ENCODE assay signal across 27 cellular contexts in genomic region chr3:14001136-14001535, GRCh38.
DNase-seq lines count a peak whose midpoint lies in the region; ATAC-seq and TF ChIP-seq lines count a peak whose summit lies in the region.
"Had no signal": no experiment of that assay in that cellular context is flagged by ENCODE, and none has a peak within 500 bp of the region (broad histone marks: within the 10 kb centered on the region; RNA-seq: fewer than 3 reads in every experiment).

No MANE protein-coding gene starts in this region.

- H3K27me3 Mint-ChIP-seq in T-helper 2 cell treated with Interferon-gamma antibody and Interleukin-4, amounts not matched to agents 5 μg/mL and 100 μg/mL, for 36 hours (ENCODE audit: low read depth), result peaks cover 3% of the 10 kb centered on the region
- peaks cover 1% of the 10 kb centered on the region for H3K27me3 Mint-ChIP-seq in endothelial cell (ENCODE audit: unreplicated experiment)

- H3K9me3 ChIP-seq in adipocyte (ENCODE audit: control insufficient read depth, low read length), result no peaks in the 10 kb centered on the region
- H3K9me3 ChIP-seq: ascending aorta, heart left ventricle, upper lobe of right lung had no signal

- H3K36me3 ChIP-seq in ACC112 (ENCODE audit: insufficient read depth, low read length) (no peaks in the 10 kb centered on the region), adipocyte (ENCODE audit: control insufficient read depth, insufficient read depth, low read length, severe bottlenecking) (no peaks in the 10 kb centered on the region)
- H3K36me3 ChIP-seq: ascending aorta, heart left ventricle, upper lobe of right lung had no signal

- H3K4me3 ChIP-seq in ACC112 (ENCODE audit: low read depth, low read length), result no peak overlapping the region
- H3K4me3 ChIP-seq in adipocyte (ENCODE audit: low read length), result no peak overlapping the region
- no peak overlapping the region for H3K4me3 ChIP-seq in fibroblast of the aortic adventitia (ENCODE audit: low read depth, low read length)
- H3K4me3 ChIP-seq: ascending aorta, heart left ventricle, upper lobe of right lung had no signal

- H3K4me1 ChIP-seq in ACC112 (ENCODE audit: control insufficient read depth, insufficient read depth, low read length, unreplicated experiment) (no peaks in the 10 kb centered on the region), adipocyte (ENCODE audit: control insufficient read depth, insufficient read depth, low read length) (no peaks in the 10 kb centered on the region)
- H3K4me1 ChIP-seq: ascending aorta, heart left ventricle, parathyroid adenoma, upper lobe of right lung had no signal

- H3K27me3 ChIP-seq in ACC112 (ENCODE audit: insufficient read depth, low read length), result no peaks in the 10 kb centered on the region
- H3K27me3 ChIP-seq in adipocyte (replicated peaks; ENCODE audit: control insufficient read depth, insufficient read depth, low read length), result no peaks in the 10 kb centered on the region
- H3K27me3 ChIP-seq: ascending aorta, heart left ventricle, upper lobe of right lung had no signal

- no peaks in the 10 kb centered on the region for H3K36me3 Mint-ChIP-seq in T-helper 2 cell treated with Interferon-gamma antibody and Interleukin-4, amounts not matched to agents 5 μg/mL and 100 μg/mL, for 36 hours (ENCODE audit: low read depth)
- H3K36me3 Mint-ChIP-seq in endothelial cell (ENCODE audit: low read depth, unreplicated experiment), result no peaks in the 10 kb centered on the region
- H3K36me3 Mint-ChIP-seq: activated CD8-positive, alpha-beta memory T cell treated with anti-CD3 and anti-CD28 coated beads, Interleukin-2, amount 10 ng/mL, durations not matched to agents 7 days and 5 days had no signal

- TF ChIP-seq CTCF in fibroblast of the aortic adventitia (IDR thresholded peaks at IDR 0.05; ENCODE audit: insufficient read depth, low read length) (no peak), endothelial cell (IDR thresholded peaks at IDR 0.05; ENCODE audit: unreplicated experiment) (no peak)

- H3K9ac ChIP-seq in adipocyte (ENCODE audit: low read length), result no peak overlapping the region
- H3K9ac ChIP-seq: parathyroid adenoma had no signal

- H3K9me3 Mint-ChIP-seq in T-helper 2 cell treated with Interferon-gamma antibody and Interleukin-4, amounts not matched to agents 5 μg/mL and 100 μg/mL, for 36 hours, result no peaks in the 10 kb centered on the region
- H3K9me3 Mint-ChIP-seq in endothelial cell (ENCODE audit: unreplicated experiment), result no peaks in the 10 kb centered on the region
- H3K9me3 Mint-ChIP-seq: activated CD4-positive, alpha-beta T cell treated with anti-CD3 and anti-CD28 coated beads, Interleukin-2, amount 10 ng/mL, durations not matched to agents 24 days and 14 days; activated T-helper 1 cell treated with anti-CD3 and anti-CD28 coated beads, Interleukin-12 subunit alpha, Interleukin-12 subunit beta, Interleukin-2, Interleukin-4 antibody, amounts not matched to agents 30 ng/mL and 10 ng/mL and 1 ng/mL, durations not matched to agents 14 hours and 24 hours and 36 hours; effector memory CD8-positive, alpha-beta T cell; natural killer cell treated with Interleukin-12 subunit alpha and Interleukin-12 subunit beta and Interleukin-15 and Interleukin-18, amount 100 ng/mL, for 72 hours had no signal

- no peaks in the 10 kb centered on the region for H3K79me2 ChIP-seq in ACC112 (ENCODE audit: control insufficient read depth, insufficient read depth, low read length, unreplicated experiment)
- H3K79me2 ChIP-seq: parathyroid adenoma had no signal

- peak; percentile 5 for DNase-seq in HPDE6-E6E7 (ENCODE audit: extremely low spot score)
- DNase-seq in adipocyte (ENCODE audit: low read depth), result peak; percentile 19
- peak; percentile 5 for DNase-seq in fibroblast of the aortic adventitia (ENCODE audit: low read depth)
- no peak for DNase-seq in NCI-H2227 treated with DMSO at 0.1 percent for 48 hours (lab: John Stamatoyannopoulos, UW)
- no peak for DNase-seq in T-helper 2 cell treated with Interferon-gamma antibody and Interleukin-4, amounts not matched to agents 5 μg/mL and 100 μg/mL, for 36 hours (ENCODE audit: low spot score)
- DNase-seq in endothelial cell (ENCODE audit: low spot score), result no peak
- DNase-seq: activated CD4-positive, alpha-beta T cell treated with anti-CD3 and anti-CD28 coated beads, Interleukin-2, amount 10 ng/mL, durations not matched to agents 24 days and 14 days; activated CD8-positive, alpha-beta memory T cell treated with anti-CD3 and anti-CD28 coated beads, Interleukin-2, amount 10 ng/mL, durations not matched to agents 7 days and 5 days; activated naive CD4-positive, alpha-beta T cell treated with anti-CD3 and anti-CD28 coated beads, Interleukin-2, amount 50 U/mL, for 16 hours; C1 segment of cervical spinal cord; Calu3; effector memory CD8-positive, alpha-beta T cell; heart left ventricle; midbrain; NCI-H1694 treated with DMSO at 0.1 percent for 48 hours; NCI-H82; right cardiac atrium; stimulated activated CD8-positive, alpha-beta memory T cell treated with anti-CD3 and anti-CD28 coated beads, Interleukin-4, amount 100 ng/mL, for 48 hours; T-helper 1 cell; upper lobe of right lung had no signal

- ATAC-seq in GM18870 (IDR thresholded peaks at IDR 0.05; ENCODE audit: unreplicated experiment), result no peak
- ATAC-seq: activated CD8-positive, alpha-beta memory T cell treated with anti-CD3 and anti-CD28 coated beads, Interleukin-2, amount 10 ng/mL, durations not matched to agents 7 days and 5 days; effector memory CD8-positive, alpha-beta T cell; heart left ventricle; left lobe of liver; natural killer cell treated with Interleukin-12 subunit alpha and Interleukin-12 subunit beta and Interleukin-15 and Interleukin-18, amount 100 ng/mL, for 72 hours; right cardiac atrium; upper lobe of right lung had no signal

- H3K4me3 Mint-ChIP-seq in T-helper 2 cell treated with Interferon-gamma antibody and Interleukin-4, amounts not matched to agents 5 μg/mL and 100 μg/mL, for 36 hours, result no peak overlapping the region
- H3K4me3 Mint-ChIP-seq in endothelial cell (ENCODE audit: unreplicated experiment), result no peak overlapping the region
- H3K4me3 Mint-ChIP-seq: activated CD4-positive, alpha-beta T cell treated with anti-CD3 and anti-CD28 coated beads, Interleukin-2, amount 10 ng/mL, durations not matched to agents 24 days and 14 days; activated CD8-positive, alpha-beta memory T cell treated with anti-CD3 and anti-CD28 coated beads, Interleukin-2, amount 10 ng/mL, durations not matched to agents 7 days and 5 days; activated T-helper 1 cell treated with anti-CD3 and anti-CD28 coated beads, Interleukin-12 subunit alpha, Interleukin-12 subunit beta, Interleukin-2, Interleukin-4 antibody, amounts not matched to agents 30 ng/mL and 10 ng/mL and 1 ng/mL, durations not matched to agents 14 hours and 24 hours and 36 hours; effector memory CD8-positive, alpha-beta T cell; natural killer cell treated with Interleukin-12 subunit alpha and Interleukin-12 subunit beta and Interleukin-15 and Interleukin-18, amount 100 ng/mL, for 72 hours had no signal

- H2AFZ ChIP-seq in ACC112 (ENCODE audit: low read length, unreplicated experiment), result peak overlapping the region; percentile 32
- H2AFZ ChIP-seq: parathyroid adenoma had no signal

- H3K27ac Mint-ChIP-seq in T-helper 2 cell treated with Interferon-gamma antibody and Interleukin-4, amounts not matched to agents 5 μg/mL and 100 μg/mL, for 36 hours, result no peak overlapping the region
- no peak overlapping the region for H3K27ac Mint-ChIP-seq in endothelial cell (ENCODE audit: unreplicated experiment)
- H3K27ac Mint-ChIP-seq: activated CD4-positive, alpha-beta T cell treated with anti-CD3 and anti-CD28 coated beads, Interleukin-2, amount 10 ng/mL, durations not matched to agents 24 days and 14 days; activated CD8-positive, alpha-beta memory T cell treated with anti-CD3 and anti-CD28 coated beads, Interleukin-2, amount 10 ng/mL, durations not matched to agents 7 days and 5 days; activated T-helper 1 cell treated with anti-CD3 and anti-CD28 coated beads, Interleukin-12 subunit alpha, Interleukin-12 subunit beta, Interleukin-2, Interleukin-4 antibody, amounts not matched to agents 30 ng/mL and 10 ng/mL and 1 ng/mL, durations not matched to agents 14 hours and 24 hours and 36 hours; effector memory CD8-positive, alpha-beta T cell; natural killer cell treated with Interleukin-12 subunit alpha and Interleukin-12 subunit beta and Interleukin-15 and Interleukin-18, amount 100 ng/mL, for 72 hours had no signal

- no peaks in the 10 kb centered on the region for H3K4me1 Mint-ChIP-seq in T-helper 2 cell treated with Interferon-gamma antibody and Interleukin-4, amounts not matched to agents 5 μg/mL and 100 μg/mL, for 36 hours (ENCODE audit: low read depth)
- no peaks in the 10 kb centered on the region for H3K4me1 Mint-ChIP-seq in endothelial cell (ENCODE audit: unreplicated experiment)
- H3K4me1 Mint-ChIP-seq: activated CD4-positive, alpha-beta T cell treated with anti-CD3 and anti-CD28 coated beads, Interleukin-2, amount 10 ng/mL, durations not matched to agents 24 days and 14 days; activated CD8-positive, alpha-beta memory T cell treated with anti-CD3 and anti-CD28 coated beads, Interleukin-2, amount 10 ng/mL, durations not matched to agents 7 days and 5 days had no signal

- H3K27ac ChIP-seq in ACC112 (ENCODE audit: low read depth, low read length), result peak overlapping the region; percentile 43
- H3K27ac ChIP-seq: ascending aorta, heart left ventricle, parathyroid adenoma, upper lobe of right lung had no signal

Comparison
In these comparisons a context has a peak if more than half of its experiments do, and no peak if none do; other contexts are left out.
1. DNase-seq: peak in HPDE6-E6E7 (single experiment), adipocyte (single experiment) and fibroblast of the aortic adventitia (single experiment); none in NCI-H2227 treated with DMSO at 0.1 percent for 48 hours (single experiment), T-helper 2 cell treated with Interferon-gamma antibody and Interleukin-4, amounts not matched to agents 5 μg/mL and 100 μg/mL, for 36 hours (single experiment) and endothelial cell (single experiment).